Comparison of ENCODE assay signal across 1 cellular context in genomic region chr5:32233696-32234447, GRCh38.
TF ChIP-seq lines count a peak whose summit lies in the region.

No MANE protein-coding gene starts in this region.

TF ChIP-seq in HepG2, 621 proteins besides CTCF, POLR2A, EP300 and RAD21 (continued from another document and continues in another):
- TF ChIP-seq NFKB2 (CRISPR knock-in tag; IDR thresholded peaks at IDR 0.05; ENCODE audit: borderline replicate concordance) (no peak), ZNF333 (CRISPR knock-in tag; IDR thresholded peaks at IDR 0.05; ENCODE audit: borderline replicate concordance) (no peak), TFE3 (CRISPR knock-in tag; IDR thresholded peaks at IDR 0.05) (peak; percentile 85), TFDP1 (CRISPR knock-in tag; IDR thresholded peaks at IDR 0.05; ENCODE audit: borderline replicate concordance) (peak; percentile 66; the same call in 1 of the 2 replicates), SOX13 (IDR thresholded peaks at IDR 0.05) (peak; percentile 66), SOX13 (CRISPR knock-in tag; conservative IDR thresholded peaks at IDR 0.05 in 1 of 2, IDR thresholded peaks at IDR 0.05 in 1 of 2) (peak in 1 of 2 experiments; percentile 85; a peak in 2 of 4 replicates), ZNF317 (CRISPR knock-in tag; IDR thresholded peaks at IDR 0.05) (no peak), ZNF670 (CRISPR knock-in tag; IDR thresholded peaks at IDR 0.05; ENCODE audit: borderline replicate concordance) (peak; percentile 73; the same call in 1 of the 2 replicates), NFIC (IDR thresholded peaks at IDR 0.05; ENCODE audit: low read length) (peak; percentile 97), YEATS4 (CRISPR knock-in tag; IDR thresholded peaks at IDR 0.05; ENCODE audit: borderline replicate concordance) (peak; percentile 50; the same call in 1 of the 2 replicates), RBM22 (optimal IDR thresholded peaks at IDR 0.05; ENCODE audit: low read length) (peak; percentile 88), ZNF326 (CRISPR knock-in tag; IDR thresholded peaks at IDR 0.05; ENCODE audit: borderline replicate concordance) (no peak), HDAC6 (IDR thresholded peaks at IDR 0.05; ENCODE audit: low read depth, low read length) (no peak), MXI1 (IDR thresholded peaks at IDR 0.05; ENCODE audit: borderline replicate concordance, low read depth, low read length) (peak; percentile 83; the same call in 1 of the 3 replicates), KAT2B (IDR thresholded peaks at IDR 0.05; ENCODE audit: borderline replicate concordance, low read depth, low read length) (no peak), TCF7L2 (IDR thresholded peaks at IDR 0.05; ENCODE audit: low read depth, low read length) (peak; percentile 61; the same call in 1 of the 2 replicates), GTF3A (CRISPR knock-in tag; conservative IDR thresholded peaks at IDR 0.05) (no peak), CREB1 (IDR thresholded peaks at IDR 0.05) (no peak), CREB1 (CRISPR knock-in tag; IDR thresholded peaks at IDR 0.05) (peak; percentile 72), RFXAP (CRISPR knock-in tag; IDR thresholded peaks at IDR 0.05; ENCODE audit: borderline replicate concordance) (no peak), SIN3A (IDR thresholded peaks at IDR 0.05; ENCODE audit: borderline replicate concordance, low read depth, low read length) (no peak), EEA1 (CRISPR knock-in tag; IDR thresholded peaks at IDR 0.05; ENCODE audit: borderline replicate concordance) (no peak), SATB2 (CRISPR knock-in tag; IDR thresholded peaks at IDR 0.05) (no peak), ZFP36L2 (CRISPR knock-in tag; IDR thresholded peaks at IDR 0.05) (no peak), CSRNP1 (CRISPR knock-in tag; IDR thresholded peaks at IDR 0.05) (peak; percentile 47; the same call in 1 of the 2 replicates), FOXA3 (CRISPR knock-in tag; IDR thresholded peaks at IDR 0.05) (peak; percentile 93), ZNF550 (CRISPR knock-in tag; IDR thresholded peaks at IDR 0.05; ENCODE audit: borderline replicate concordance) (no peak), REPIN1 (CRISPR knock-in tag; IDR thresholded peaks at IDR 0.05; ENCODE audit: borderline replicate concordance, low read depth) (peak; percentile 84), RARA (CRISPR knock-in tag; IDR thresholded peaks at IDR 0.05) (peak; percentile 82), GPBP1L1 (CRISPR knock-in tag; IDR thresholded peaks at IDR 0.05) (no peak), ZNF687 (CRISPR knock-in tag; IDR thresholded peaks at IDR 0.05) (peak; percentile 70; the same call in 1 of the 2 replicates), SP140L (CRISPR knock-in tag; IDR thresholded peaks at IDR 0.05; ENCODE audit: borderline replicate concordance) (peak; percentile 70; the same call in 1 of the 2 replicates), ATF7-NPFF (CRISPR knock-in tag; IDR thresholded peaks at IDR 0.05; ENCODE audit: low read depth) (peak; percentile 70; the same call in 1 of the 2 replicates), CC2D1A (CRISPR knock-in tag; IDR thresholded peaks at IDR 0.05) (0 out of 2 replicates have a peak, but pooled peaks have one; percentile 62), FOSL1 (CRISPR knock-in tag; IDR thresholded peaks at IDR 0.05; ENCODE audit: borderline replicate concordance) (peak; percentile 52; the same call in 1 of the 2 replicates), HNF4G (IDR thresholded peaks at IDR 0.05; ENCODE audit: borderline replicate concordance, low read depth, low read length) (peak; percentile 74; the same call in 1 of the 2 replicates), HNF4G (CRISPR knock-in tag; IDR thresholded peaks at IDR 0.05; ENCODE audit: borderline replicate concordance, low read depth) (peak; percentile 61; the same call in 1 of the 2 replicates), ZNF564 (CRISPR knock-in tag; IDR thresholded peaks at IDR 0.05) (no peak), NR3C1 (CRISPR knock-in tag; IDR thresholded peaks at IDR 0.05) (no peak), ZFP62 (CRISPR knock-in tag; IDR thresholded peaks at IDR 0.05) (no peak), NBN (conservative IDR thresholded peaks at IDR 0.05) (no peak), PRMT3 (CRISPR knock-in tag; IDR thresholded peaks at IDR 0.05; ENCODE audit: borderline replicate concordance, low read depth) (no peak), NFIB (CRISPR knock-in tag; IDR thresholded peaks at IDR 0.05; ENCODE audit: borderline replicate concordance) (no peak), ZFY (CRISPR knock-in tag; IDR thresholded peaks at IDR 0.05) (peak; percentile 64), ZNF354B (CRISPR knock-in tag; IDR thresholded peaks at IDR 0.05) (no peak), SCMH1 (CRISPR knock-in tag; IDR thresholded peaks at IDR 0.05; ENCODE audit: borderline replicate concordance) (no peak), ZNF3 (CRISPR knock-in tag; IDR thresholded peaks at IDR 0.05) (no peak), RAD51 (IDR thresholded peaks at IDR 0.05; ENCODE audit: borderline replicate concordance) (no peak), TBX3 (IDR thresholded peaks at IDR 0.05; ENCODE audit: borderline replicate concordance) (no peak)
- TF ChIP-seq, protein P1, sequence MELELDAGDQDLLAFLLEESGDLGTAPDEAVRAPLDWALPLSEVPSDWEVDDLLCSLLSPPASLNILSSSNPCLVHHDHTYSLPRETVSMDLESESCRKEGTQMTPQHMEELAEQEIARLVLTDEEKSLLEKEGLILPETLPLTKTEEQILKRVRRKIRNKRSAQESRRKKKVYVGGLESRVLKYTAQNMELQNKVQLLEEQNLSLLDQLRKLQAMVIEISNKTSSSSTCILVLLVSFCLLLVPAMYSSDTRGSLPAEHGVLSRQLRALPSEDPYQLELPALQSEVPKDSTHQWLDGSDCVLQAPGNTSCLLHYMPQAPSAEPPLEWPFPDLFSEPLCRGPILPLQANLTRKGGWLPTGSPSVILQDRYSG (CRISPR knock-in tag; IDR thresholded peaks at IDR 0.05) = no peak
- TF ChIP-seq, protein P2, sequence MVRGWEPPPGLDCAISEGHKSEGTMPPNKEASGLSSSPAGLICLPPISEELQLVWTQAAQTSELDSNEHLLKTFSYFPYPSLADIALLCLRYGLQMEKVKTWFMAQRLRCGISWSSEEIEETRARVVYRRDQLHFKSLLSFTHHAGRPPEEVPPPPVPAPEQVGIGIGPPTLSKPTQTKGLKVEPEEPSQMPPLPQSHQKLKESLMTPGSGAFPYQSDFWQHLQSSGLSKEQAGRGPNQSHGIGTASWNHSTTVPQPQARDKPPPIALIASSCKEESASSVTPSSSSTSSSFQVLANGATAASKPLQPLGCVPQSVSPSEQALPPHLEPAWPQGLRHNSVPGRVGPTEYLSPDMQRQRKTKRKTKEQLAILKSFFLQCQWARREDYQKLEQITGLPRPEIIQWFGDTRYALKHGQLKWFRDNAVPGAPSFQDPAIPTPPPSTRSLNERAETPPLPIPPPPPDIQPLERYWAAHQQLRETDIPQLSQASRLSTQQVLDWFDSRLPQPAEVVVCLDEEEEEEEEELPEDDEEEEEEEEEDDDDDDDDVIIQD (CRISPR knock-in tag; IDR thresholded peaks at IDR 0.05; ENCODE audit: low read depth) = peak; percentile 83
- TF ChIP-seq, protein P3, sequence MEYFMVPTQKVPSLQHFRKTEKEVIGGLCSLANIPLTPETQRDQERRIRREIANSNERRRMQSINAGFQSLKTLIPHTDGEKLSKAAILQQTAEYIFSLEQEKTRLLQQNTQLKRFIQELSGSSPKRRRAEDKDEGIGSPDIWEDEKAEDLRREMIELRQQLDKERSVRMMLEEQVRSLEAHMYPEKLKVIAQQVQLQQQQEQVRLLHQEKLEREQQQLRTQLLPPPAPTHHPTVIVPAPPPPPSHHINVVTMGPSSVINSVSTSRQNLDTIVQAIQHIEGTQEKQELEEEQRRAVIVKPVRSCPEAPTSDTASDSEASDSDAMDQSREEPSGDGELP (IDR thresholded peaks at IDR 0.05; ENCODE audit: borderline replicate concordance, low read depth) = peak; percentile 43; the same call in 1 of the 2 replicates
- TF ChIP-seq, protein P4, sequence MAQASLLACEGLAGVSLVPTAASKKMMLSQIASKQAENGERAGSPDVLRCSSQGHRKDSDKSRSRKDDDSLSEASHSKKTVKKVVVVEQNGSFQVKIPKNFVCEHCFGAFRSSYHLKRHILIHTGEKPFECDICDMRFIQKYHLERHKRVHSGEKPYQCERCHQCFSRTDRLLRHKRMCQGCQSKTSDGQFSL (CRISPR knock-in tag; IDR thresholded peaks at IDR 0.05) = no peak
- TF ChIP-seq, protein P5, sequence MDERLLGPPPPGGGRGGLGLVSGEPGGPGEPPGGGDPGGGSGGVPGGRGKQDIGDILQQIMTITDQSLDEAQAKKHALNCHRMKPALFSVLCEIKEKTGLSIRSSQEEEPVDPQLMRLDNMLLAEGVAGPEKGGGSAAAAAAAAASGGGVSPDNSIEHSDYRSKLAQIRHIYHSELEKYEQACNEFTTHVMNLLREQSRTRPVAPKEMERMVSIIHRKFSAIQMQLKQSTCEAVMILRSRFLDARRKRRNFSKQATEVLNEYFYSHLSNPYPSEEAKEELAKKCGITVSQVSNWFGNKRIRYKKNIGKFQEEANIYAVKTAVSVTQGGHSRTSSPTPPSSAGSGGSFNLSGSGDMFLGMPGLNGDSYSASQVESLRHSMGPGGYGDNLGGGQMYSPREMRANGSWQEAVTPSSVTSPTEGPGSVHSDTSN (CRISPR knock-in tag; IDR thresholded peaks at IDR 0.05) = no peak
